Comparison of ENCODE assay signal across 8 cellular contexts in genomic region chr2:149561309-149561926, GRCh38. TPM values are rescaled to one million over a fixed set of nuclear protein-coding genes. Genes with fewer than 3 reads are reported as not detected.
A peak's percentile ranks its signal among the peaks of the same experiment; 100 is the strongest.
DNase-seq lines count a peak whose midpoint lies in the region; ATAC-seq and TF ChIP-seq lines count a peak whose summit lies in the region.

No MANE protein-coding gene starts in this region.

- no peaks in the 10 kb centered on the region for H3K36me3 ChIP-seq in Caco-2 (ENCODE audit: control insufficient read depth, insufficient read depth, low read length)

- H3K36me3 Mint-ChIP-seq in Caco-2 (ENCODE audit: insufficient read depth, unreplicated experiment): peaks cover 5% of the 10 kb centered on the region

- H3K27me3 Mint-ChIP-seq in Caco-2 (ENCODE audit: insufficient read depth, unreplicated experiment): no peaks in the 10 kb centered on the region

- no peak overlapping the region for H3K4me3 ChIP-seq in Caco-2 (ENCODE audit: low read depth, low read length)

- H3K4me3 Mint-ChIP-seq in Caco-2 (ENCODE audit: unreplicated experiment): no peak overlapping the region

- no peaks in the 10 kb centered on the region for H3K9me3 ChIP-seq in Caco-2

- no peaks in the 10 kb centered on the region for H3K27me3 ChIP-seq in Caco-2 (replicated peaks; ENCODE audit: control insufficient read depth, insufficient read depth, low read length)

- POLR2A ChIA-PET in Caco-2 (lab: Charles Lee): interaction anchor here (1.2 kb wide), 1 partner anchor 230 kb away, joined by 4 read pairs; no protein-coding TSS in a partner anchor

- H3K4me1 Mint-ChIP-seq in Caco-2 (ENCODE audit: low read depth, unreplicated experiment): no peaks in the 10 kb centered on the region

- CTCF ChIA-PET in Caco-2 (lab: Charles Lee): interaction anchor here (0.7 to 1.5 kb wide), 3 partner anchors 54 to 249 kb away, joined by 3 to 5 read pairs (median 4); no protein-coding TSS in a partner anchor

- DNase-seq in Caco-2 (peak in 1 of 2 experiments; percentile 55), GM20000 (ENCODE audit: low spot score) (peak; percentile 20), NCI-H748 (lab: John Stamatoyannopoulos, UW; ENCODE audit: unreplicated experiment) (peak; percentile 56), dedifferentiated amniotic fluid mesenchymal stem cell (ENCODE audit: extremely low spot score) (peak; percentile 63), mucosa of gallbladder (ENCODE audit: low spot score) (peak; percentile 42), C1 segment of cervical spinal cord (lab: John Stamatoyannopoulos, UW) (no peak), ureter (ENCODE audit: low spot score) (no peak)

- peaks cover 7% of the 10 kb centered on the region; the same call in 1 of the 2 replicates for H3K4me1 ChIP-seq in Caco-2

- H3K27ac Mint-ChIP-seq in Caco-2 (ENCODE audit: unreplicated experiment): no peak overlapping the region

- BruUV-seq in Caco-2 (replicated peaks; lab: Mats Ljungman, UMichigan): no TSS peak

- peak; percentile 62 to 84 for TF ChIP-seq CTCF in Caco-2 (IDR thresholded peaks at IDR 0.05; ENCODE audit: insufficient read depth in 1 of 2, low read depth in 1 of 2, low read length in 1 of 2, severe bottlenecking in 1 of 2, unreplicated experiment in 1 of 2)
- peak; percentile 63 for TF ChIP-seq CTCF in GM20000 (IDR thresholded peaks at IDR 0.05; ENCODE audit: extremely low read depth, missing control alignments)

- H3K9me3 Mint-ChIP-seq in Caco-2 (ENCODE audit: unreplicated experiment): no peaks in the 10 kb centered on the region

- ATAC-seq in HG02759 (IDR thresholded peaks at IDR 0.05; ENCODE audit: unreplicated experiment): no peak

- intact Hi-C loops in Caco-2 (cut with micrococcal nuclease; ENCODE audit: unreplicated experiment): loop anchor here (1.0 to 5.0 kb wide), 6 partner anchors 173 to 544 kb away; partner anchors contain the start of gene LYPD6B

RNA-seq across cellular contexts. Expression of gene MMADHC, which starts 26.2 kb away (rescaled TPM):
- 125 and 132 TPM in 2 replicates for total RNA-seq in Caco-2 (2022)
- total RNA-seq in mucosa of gallbladder: 74.2 TPM
- 82.7 TPM for total RNA-seq in ureter

Comparison
In these comparisons a context has a peak if more than half of its experiments do, and no peak if none do; other contexts are left out.
1. DNase-seq: peak in GM20000 (single experiment), NCI-H748 (single experiment), dedifferentiated amniotic fluid mesenchymal stem cell (single experiment) and mucosa of gallbladder (single experiment); none in C1 segment of cervical spinal cord (0 of 14) and ureter (single experiment).